12 cellular contexts compared by ENCODE assay signal in genomic region chr11:126443120-126443519, GRCh38.
A peak's percentile ranks its signal among the peaks of the same experiment; 100 is the strongest.
DNase-seq lines count a peak whose midpoint lies in the region; TF ChIP-seq lines count a peak whose summit lies in the region.
"Had no signal": no experiment of that assay in that cellular context is flagged by ENCODE, and none has a peak within 500 bp of the region (broad histone marks: within the 10 kb centered on the region; RNA-seq: fewer than 3 reads in every experiment).

No MANE protein-coding gene starts in this region.

- no peak for TF ChIP-seq POLR2A in tibial nerve (IDR thresholded peaks at IDR 0.05)

- WGBS in tibial nerve, 2 donors = 65 to 67% methylated on average over 12 to 13 of the region's 13 CpGs

- H3K9me3 ChIP-seq in tibial nerve = no peaks in the 10 kb centered on the region

- H3K4me3 ChIP-seq in tibial nerve = no peak overlapping the region

- no peaks in the 10 kb centered on the region for H3K27me3 ChIP-seq in tibial nerve

- no peak overlapping the region for H3K27ac ChIP-seq in tibial nerve

- TF ChIP-seq CTCF in tibial nerve (IDR thresholded peaks at IDR 0.05) = no peak

- TF ChIP-seq EP300 in tibial nerve (IDR thresholded peaks at IDR 0.05) = no peak

- peaks cover 0 to 9% (median 0%) of the 10 kb centered on the region in 4 donors for H3K4me1 ChIP-seq in tibial nerve

- peak; percentile 39 for DNase-seq in DMS153 (lab: John Stamatoyannopoulos, UW)
- DNase-seq in NCI-H1105 (lab: John Stamatoyannopoulos, UW) = peak; percentile 66
- DNase-seq in NCI-H526 (lab: John Stamatoyannopoulos, UW) = peak; percentile 68 to 90
- DNase-seq in left kidney (ENCODE audit: low read depth, low spot score) = peak; percentile 78
- no peak for DNase-seq in tibial nerve (ENCODE audit: low spot score in 2 of 2)
- DNase-seq in NCI-H2029 treated with DMSO at 0.1 percent for 48 hours (lab: John Stamatoyannopoulos, UW) = no peak
- no peak for DNase-seq in central memory CD4-positive, alpha-beta T cell
- DNase-seq: activated CD4-positive, alpha-beta T cell treated with anti-CD3 and anti-CD28 coated beads, Interleukin-2, amount 50 U/mL, for 4 hours; activated T-cell treated with anti-CD3 and anti-CD28 coated beads, Interleukin-2, amount 50 U/mL, for 1 hour; effector CD4-positive, alpha-beta T cell; kidney; nephron progenitor cell had no signal

- H3K36me3 ChIP-seq in tibial nerve = no peaks in the 10 kb centered on the region

Comparison
In these comparisons a context has a peak if more than half of its experiments do, and no peak if none do; other contexts are left out.
1. DNase-seq: peak in DMS153 (single experiment), NCI-H1105 (single experiment), NCI-H526 (2 of 2) and left kidney (single experiment); none in tibial nerve (0 of 2), NCI-H2029 treated with DMSO at 0.1 percent for 48 hours (single experiment) and central memory CD4-positive, alpha-beta T cell (single experiment).